Comparison of ENCODE assay signal across 28 cellular contexts in genomic region chr7:111483078-111483477, GRCh38.
"Had no signal": no experiment of that assay in that cellular context is flagged by ENCODE, and none has a peak within 500 bp of the region (broad histone marks: within the 10 kb centered on the region; RNA-seq: fewer than 3 reads in every experiment).

No MANE protein-coding gene starts in this region.

- H3K79me2 ChIP-seq: hepatocyte had no signal

- ATAC-seq: effector memory CD8-positive, alpha-beta T cell; esophagus mucosa; foreskin keratinocyte; gastrocnemius medialis; gastroesophageal sphincter; heart left ventricle; heart right ventricle had no signal

- H3K27ac ChIP-seq: colonic mucosa, coronary artery, dorsolateral prefrontal cortex, epithelial cell of prostate, esophagus muscularis mucosa, esophagus squamous epithelium, foreskin keratinocyte, gastrocnemius medialis, gastroesophageal sphincter, heart left ventricle, heart right ventricle, hepatocyte had no signal

- H3K4me2 ChIP-seq: hepatocyte had no signal

- H3K4me3 ChIP-seq: colonic mucosa, coronary artery, dorsolateral prefrontal cortex, esophagus muscularis mucosa, esophagus squamous epithelium, gastrocnemius medialis, gastroesophageal sphincter, heart left ventricle, heart right ventricle, hepatocyte had no signal

- H2AFZ ChIP-seq: hepatocyte had no signal

- H3K4me1 ChIP-seq: colonic mucosa, esophagus squamous epithelium, foreskin keratinocyte, gastrocnemius medialis, gastroesophageal sphincter had no signal

- FAIRE-seq: endometrium, endothelial cell of umbilical vein, frontal cortex had no signal

- DNase-seq: colonic mucosa; cortex of kidney; dermis blood vessel endothelial cell; dorsolateral prefrontal cortex; effector CD4-positive, alpha-beta T cell; effector CD8-positive, alpha-beta T cell; effector memory CD4-positive, alpha-beta T cell; effector memory CD8-positive, alpha-beta T cell; endodermal cell; erythroblast; esophagus squamous epithelium; foreskin fibroblast; foreskin keratinocyte; foreskin melanocyte; gastrocnemius medialis; glutamatergic neuron; head of caudate nucleus; heart left ventricle; heart right ventricle had no signal

- H3K36me3 ChIP-seq: colonic mucosa, esophagus muscularis mucosa, esophagus squamous epithelium, gastrocnemius medialis, gastroesophageal sphincter, heart left ventricle, heart right ventricle had no signal

- H3K9me3 ChIP-seq: colonic mucosa, esophagus muscularis mucosa, esophagus squamous epithelium, gastrocnemius medialis, gastroesophageal sphincter had no signal

- H3K27me3 ChIP-seq: colonic mucosa, dorsolateral prefrontal cortex, esophagus muscularis mucosa, esophagus squamous epithelium, foreskin keratinocyte, gastrocnemius medialis, gastroesophageal sphincter, heart left ventricle, heart right ventricle, hepatocyte had no signal
